ENCODE assay signal across 15 cellular contexts in the genomic region with DNA sequence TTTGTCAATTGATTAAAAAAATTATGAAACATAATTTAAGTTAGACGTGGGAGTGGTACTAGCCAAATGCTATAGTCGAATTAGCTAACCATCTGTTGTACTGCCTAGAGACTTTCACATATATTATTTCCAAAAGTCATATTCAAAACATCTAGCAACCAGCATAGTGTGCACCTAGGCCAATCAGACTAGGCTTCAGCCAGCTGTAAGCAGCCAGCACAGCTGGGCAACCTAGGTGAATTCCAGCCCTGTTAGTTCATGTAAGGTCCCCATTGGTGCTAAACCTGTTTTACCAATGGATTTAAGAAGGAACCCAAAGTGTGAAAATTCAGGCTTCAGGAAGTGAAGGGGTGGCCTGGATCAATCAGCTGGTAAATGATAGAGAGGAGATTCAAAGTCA.
DNase-seq lines count a peak whose midpoint lies in the region; ATAC-seq, FAIRE-seq and TF ChIP-seq lines count a peak whose summit lies in the region.
"Had no signal": no experiment of that assay in that cellular context is flagged by ENCODE, and none has a peak within 500 bp of the region (broad histone marks: within the 10 kb centered on the region; RNA-seq: fewer than 3 reads in every experiment).

No MANE protein-coding gene starts in this region.

- no peak overlapping the region for H3K4me3 ChIP-seq in CD4-positive, CD25-positive, alpha-beta regulatory T cell (ENCODE audit: low read depth, low read length)
- peak overlapping the region in 1 of 2 donors; percentile 19 for H3K4me3 ChIP-seq in ascending aorta

- intact Hi-C loops in ascending aorta (cut with DNase I) (no loop called here), Right ventricle myocardium superior (cut with DNase I) (no loop called here)

- H3K27me3 ChIP-seq in CD4-positive, CD25-positive, alpha-beta regulatory T cell (ENCODE audit: control insufficient read depth, insufficient read depth, low read length) = no peaks in the 10 kb centered on the region
- no peaks in the 10 kb centered on the region for H3K27me3 ChIP-seq in ascending aorta
- H3K27me3 ChIP-seq: BE2C had no signal

- H3K9me3 ChIP-seq in CD4-positive, CD25-positive, alpha-beta regulatory T cell (ENCODE audit: control insufficient read depth in 2 of 2, low read length in 2 of 2) = no peaks in the 10 kb centered on the region
- no peaks in the 10 kb centered on the region for H3K9me3 ChIP-seq in ascending aorta
- H3K9me3 ChIP-seq: BE2C had no signal

- H3K4me1 ChIP-seq in CD4-positive, CD25-positive, alpha-beta regulatory T cell (ENCODE audit: control insufficient read depth, insufficient read depth, low read length, poor library complexity, severe bottlenecking) = peaks cover 23% of the 10 kb centered on the region
- peaks cover 0 to 32% of the 10 kb centered on the region in 2 donors for H3K4me1 ChIP-seq in ascending aorta
- H3K4me1 ChIP-seq: BE2C had no signal

- H3K27ac ChIP-seq in CD4-positive, CD25-positive, alpha-beta regulatory T cell (ENCODE audit: insufficient read depth, low read length, poor library complexity, severe bottlenecking) = peak overlapping the region; percentile 48
- H3K27ac ChIP-seq in ascending aorta = peak overlapping the region; percentile 29 to 44

- peaks cover 25% of the 10 kb centered on the region for H3K36me3 Mint-ChIP-seq in CD4-positive, CD25-positive, alpha-beta regulatory T cell
- peaks cover 57% of the 10 kb centered on the region for H3K36me3 Mint-ChIP-seq in activated CD8-positive, alpha-beta memory T cell treated with anti-CD3 and anti-CD28 coated beads, Interleukin-2, amount 10 ng/mL, durations not matched to agents 7 days and 5 days

- H3K27me3 Mint-ChIP-seq in CD4-positive, CD25-positive, alpha-beta regulatory T cell = no peaks in the 10 kb centered on the region
- H3K27me3 Mint-ChIP-seq in activated CD8-positive, alpha-beta memory T cell treated with anti-CD3 and anti-CD28 coated beads, Interleukin-2, amount 10 ng/mL, durations not matched to agents 7 days and 5 days = no peaks in the 10 kb centered on the region

- peak overlapping the region in 1 of 4 donors; percentile 69 for H3K4me3 Mint-ChIP-seq in CD4-positive, CD25-positive, alpha-beta regulatory T cell
- H3K4me3 Mint-ChIP-seq in activated CD8-positive, alpha-beta memory T cell treated with anti-CD3 and anti-CD28 coated beads, Interleukin-2, amount 10 ng/mL, durations not matched to agents 7 days and 5 days = no peak overlapping the region

- peaks cover 0 to 3% (median 0%) of the 10 kb centered on the region in 7 donors for H3K9me3 Mint-ChIP-seq in CD4-positive, CD25-positive, alpha-beta regulatory T cell
- no peaks in the 10 kb centered on the region for H3K9me3 Mint-ChIP-seq in activated CD8-positive, alpha-beta memory T cell treated with anti-CD3 and anti-CD28 coated beads, Interleukin-2, amount 10 ng/mL, durations not matched to agents 7 days and 5 days (ENCODE audit: low read depth)

- peaks cover 4% of the 10 kb centered on the region for H3K36me3 ChIP-seq in CD4-positive, CD25-positive, alpha-beta regulatory T cell (ENCODE audit: control insufficient read depth, insufficient read depth, low read length)
- H3K36me3 ChIP-seq in ascending aorta = no peaks in the 10 kb centered on the region
- H3K36me3 ChIP-seq: BE2C had no signal

- peak; percentile 46 for FAIRE-seq in GM18507 (lab: Jason Lieb, UNC)
- FAIRE-seq: endometrium, H1 had no signal

- ATAC-seq in CD4-positive, CD25-positive, alpha-beta regulatory T cell (ENCODE audit: low read depth in 2 of 2) = peak; percentile 16 to 46
- ATAC-seq in HG02678 (IDR thresholded peaks at IDR 0.05; ENCODE audit: unreplicated experiment) (peak; percentile 78), HG03571 (IDR thresholded peaks at IDR 0.05; ENCODE audit: unreplicated experiment) (no peak), Right ventricle myocardium superior (ENCODE audit: poor library complexity) (no peak)
- ATAC-seq in activated CD8-positive, alpha-beta memory T cell treated with anti-CD3 and anti-CD28 coated beads, Interleukin-2, amount 10 ng/mL, durations not matched to agents 7 days and 5 days = no peak
- ATAC-seq: left cardiac atrium, sciatic nerve had no signal

- H3K4me1 Mint-ChIP-seq in CD4-positive, CD25-positive, alpha-beta regulatory T cell = peaks cover 26 to 83% (median 65%) of the 10 kb centered on the region in 4 donors
- H3K4me1 Mint-ChIP-seq in activated CD8-positive, alpha-beta memory T cell treated with anti-CD3 and anti-CD28 coated beads, Interleukin-2, amount 10 ng/mL, durations not matched to agents 7 days and 5 days = peaks cover 48% of the 10 kb centered on the region

- no peak for TF ChIP-seq CTCF in ascending aorta (IDR thresholded peaks at IDR 0.05)

- CTCF ChIA-PET in activated CD8-positive, alpha-beta memory T cell treated with anti-CD3 and anti-CD28 coated beads, Interleukin-2, amount 10 ng/mL, durations not matched to agents 7 days and 5 days (lab: Charles Lee) = no interaction called here

- no peak for DNase-seq in CD4-positive, CD25-positive, alpha-beta regulatory T cell
- DNase-seq in GM18507 (ENCODE audit: extremely low spot score, insufficient read length, low read depth) (no peak), ascending aorta (ENCODE audit: low spot score in 2 of 2) (no peak), Right ventricle myocardium superior (no peak), SW 1271 (lab: John Stamatoyannopoulos, UW) (no peak)
- no peak for DNase-seq in activated CD8-positive, alpha-beta memory T cell treated with anti-CD3 and anti-CD28 coated beads, Interleukin-2, amount 10 ng/mL, durations not matched to agents 7 days and 5 days
- DNase-seq: BE2C, left cardiac atrium, NCI-H1436 treated with DMSO at 0.1 percent for 48 hours, NCI-H69 had no signal

- peak overlapping the region in 2 of 3 donors; percentile 66 to 91 for H3K27ac Mint-ChIP-seq in CD4-positive, CD25-positive, alpha-beta regulatory T cell
- H3K27ac Mint-ChIP-seq in activated CD8-positive, alpha-beta memory T cell treated with anti-CD3 and anti-CD28 coated beads, Interleukin-2, amount 10 ng/mL, durations not matched to agents 7 days and 5 days = no peak overlapping the region

Comparison
In these comparisons a context has a peak if more than half of its experiments do, and no peak if none do; other contexts are left out.
1. ATAC-seq: peak in CD4-positive, CD25-positive, alpha-beta regulatory T cell (2 of 2) and HG02678 (single experiment); none in activated CD8-positive, alpha-beta memory T cell treated with anti-CD3 and anti-CD28 coated beads, Interleukin-2, amount 10 ng/mL, durations not matched to agents 7 days and 5 days (single experiment), HG03571 (single experiment) and Right ventricle myocardium superior (single experiment).